Comparison of ENCODE assay signal across 20 cellular contexts in genomic region chr4:98648602-98649001, GRCh38. TPM values are rescaled to one million over a fixed set of nuclear protein-coding genes. Genes with fewer than 3 reads are reported as not detected.
DNase-seq lines count a peak whose midpoint lies in the region; TF ChIP-seq lines count a peak whose summit lies in the region.
"Had no signal": no experiment of that assay in that cellular context is flagged by ENCODE, and none has a peak within 500 bp of the region (broad histone marks: within the 10 kb centered on the region; RNA-seq: fewer than 3 reads in every experiment).

No MANE protein-coding gene starts in this region.

- H3K27ac Mint-ChIP-seq in nephron (peak overlapping the region; percentile 60 to 85 (median 74)), type B pancreatic cell (no peak overlapping the region)
- H3K27ac Mint-ChIP-seq: activated CD4-positive, alpha-beta memory T cell treated with anti-CD3 and anti-CD28 coated beads for 36 hours; activated naive CD8-positive, alpha-beta T cell treated with anti-CD3 and anti-CD28 coated beads, Interleukin-2, amount 10 ng/mL, durations not matched to agents 7 days and 5 days had no signal

- H3K4me3 Mint-ChIP-seq in nephron (no peak overlapping the region), type B pancreatic cell (no peak overlapping the region)
- H3K4me3 Mint-ChIP-seq: activated CD4-positive, alpha-beta memory T cell treated with anti-CD3 and anti-CD28 coated beads for 36 hours; activated naive CD8-positive, alpha-beta T cell treated with anti-CD3 and anti-CD28 coated beads, Interleukin-2, amount 10 ng/mL, durations not matched to agents 7 days and 5 days; CD8-positive, alpha-beta memory T cell had no signal

- H3K9me3 ChIP-seq in tibial artery, result no peaks in the 10 kb centered on the region

- H3K9me3 Mint-ChIP-seq in nephron (peaks cover 18% of the 10 kb centered on the region), type B pancreatic cell (no peaks in the 10 kb centered on the region)
- H3K9me3 Mint-ChIP-seq: activated CD4-positive, alpha-beta memory T cell treated with anti-CD3 and anti-CD28 coated beads for 36 hours; CD8-positive, alpha-beta memory T cell had no signal

- TF ChIP-seq CTCF in nephron (IDR thresholded peaks at IDR 0.05; ENCODE audit: unreplicated experiment in 3 of 3), result no peak
- TF ChIP-seq CTCF in tibial artery (IDR thresholded peaks at IDR 0.05), result no peak
- no peak for TF ChIP-seq CTCF in type B pancreatic cell (conservative IDR thresholded peaks at IDR 0.05)

- H3K4me1 ChIP-seq in tibial artery, result peaks cover 0 to 21% (median 1%) of the 10 kb centered on the region in 4 donors

- H3K36me3 Mint-ChIP-seq in nephron (ENCODE audit: low read depth) (peaks cover 19% of the 10 kb centered on the region), type B pancreatic cell (peaks cover 8% of the 10 kb centered on the region)
- H3K36me3 Mint-ChIP-seq: activated CD4-positive, alpha-beta memory T cell treated with anti-CD3 and anti-CD28 coated beads for 36 hours; CD8-positive, alpha-beta memory T cell had no signal

- peak overlapping the region; percentile 74 for H3K27ac ChIP-seq in cingulate gyrus (ENCODE audit: low read depth, low read length)
- H3K27ac ChIP-seq in tibial artery, result peak overlapping the region; percentile 27 to 47

- no peaks in the 10 kb centered on the region for H3K27me3 ChIP-seq in tibial artery

- intact Hi-C loops in tibial artery (cut with DNase I; ENCODE audit: low total_unique reads), result no loop called here

- no peak overlapping the region for H3K4me3 ChIP-seq in tibial artery

- H3K4me1 Mint-ChIP-seq in nephron (peaks cover 24% of the 10 kb centered on the region), type B pancreatic cell (ENCODE audit: unreplicated experiment) (no peaks in the 10 kb centered on the region)

- H3K27me3 Mint-ChIP-seq in nephron (ENCODE audit: low read depth) (peaks cover 4% of the 10 kb centered on the region), type B pancreatic cell (no peaks in the 10 kb centered on the region)
- H3K27me3 Mint-ChIP-seq: activated CD4-positive, alpha-beta memory T cell treated with anti-CD3 and anti-CD28 coated beads for 36 hours; activated naive CD8-positive, alpha-beta T cell treated with anti-CD3 and anti-CD28 coated beads, Interleukin-2, amount 10 ng/mL, durations not matched to agents 7 days and 5 days; CD8-positive, alpha-beta memory T cell had no signal

- DNase-seq in LHCN-M2 (ENCODE audit: low read depth) (peak; percentile 41), tibial artery (no peak), type B pancreatic cell (ENCODE audit: extremely low spot score, unreplicated experiment) (no peak), GOT3 (lab: John Stamatoyannopoulos, UW) (no peak), NCI-H1436 (lab: John Stamatoyannopoulos, UW) (no peak)
- DNase-seq: activated CD4-positive, alpha-beta memory T cell treated with anti-CD3 and anti-CD28 coated beads for 36 hours; activated effector memory CD4-positive, alpha-beta T cell treated with Interleukin-2 at 50 U/mL for 16 hours; activated naive CD8-positive, alpha-beta T cell treated with anti-CD3 and anti-CD28 coated beads, Interleukin-2, amount 10 ng/mL, durations not matched to agents 7 days and 5 days; CD8-positive, alpha-beta memory T cell; cortex of kidney; DMS53; Kasumi-1; NCI-H1092 treated with DMSO at 0.1 percent for 48 hours; NCI-H2081 treated with DMSO at 0.1 percent for 48 hours; OCI-M1; retina; SHP77; stimulated activated CD4-positive, alpha-beta T cell treated with anti-CD3 and anti-CD28 coated beads, Interleukin-12 subunit alpha, Interleukin-12 subunit beta, amount 100 ng/mL, for 4 hours had no signal

- H3K36me3 ChIP-seq in tibial artery, result no peaks in the 10 kb centered on the region

RNA-seq across cellular contexts. Expression of gene TSPAN5, which starts 9.8 kb away (rescaled TPM):
- total RNA-seq in LHCN-M2 (2014; rRNA removed) (75.5 and 86.5 TPM in 2 replicates), type B pancreatic cell (ENCODE audit: low replicate concordance) (26.9 and 33.8 TPM in 2 replicates)
- 29.0 TPM for polyA plus RNA-seq in LHCN-M2 (2012)
